In the genomic region with DNA sequence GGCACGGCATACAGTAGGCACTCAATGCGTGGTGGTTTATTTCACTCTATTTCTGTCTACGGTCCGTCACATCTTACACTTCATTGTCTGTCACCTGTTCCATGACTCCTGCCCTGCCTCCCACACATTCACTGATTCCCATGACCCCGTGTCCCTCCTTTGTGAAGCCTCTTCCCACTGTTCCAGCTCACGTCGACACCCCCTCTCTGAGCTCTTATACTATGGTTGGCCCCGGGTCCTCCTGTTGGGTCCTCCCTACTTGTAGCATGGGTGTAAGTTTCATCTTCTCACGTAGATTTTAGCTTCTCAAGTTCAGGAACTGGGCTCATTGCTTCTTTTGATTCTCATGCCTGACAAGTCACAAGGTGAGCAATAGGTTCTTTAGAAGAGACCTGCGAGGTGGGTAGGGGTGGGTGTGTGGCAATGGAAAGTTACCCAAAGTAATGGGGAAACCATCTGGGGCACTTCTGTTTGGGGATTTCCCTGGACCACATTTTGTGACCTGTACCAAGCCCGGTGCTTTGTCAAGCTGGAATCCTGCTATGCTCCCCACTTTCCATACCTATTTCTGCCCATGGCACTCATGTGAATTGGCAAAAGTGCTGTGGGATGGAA, we compare ENCODE assay signal across 1 cellular context.
TF ChIP-seq lines count a peak whose summit lies in the region.

No MANE protein-coding gene starts in this region.

TF ChIP-seq in HepG2, 621 proteins besides CTCF, POLR2A, EP300 and RAD21:
- TF ChIP-seq ZFP36L1 (CRISPR knock-in tag; IDR thresholded peaks at IDR 0.05) = no peak
- no peak for TF ChIP-seq ZNF460 (CRISPR knock-in tag; IDR thresholded peaks at IDR 0.05; ENCODE audit: borderline replicate concordance)
- TF ChIP-seq PAF1 (CRISPR knock-in tag; IDR thresholded peaks at IDR 0.05) = no peak
- no peak for TF ChIP-seq ZNF530 (CRISPR knock-in tag; IDR thresholded peaks at IDR 0.05; ENCODE audit: low read depth)
- no peak for TF ChIP-seq ZBTB8A (CRISPR knock-in tag; IDR thresholded peaks at IDR 0.05; ENCODE audit: borderline replicate concordance, low read depth)
- TF ChIP-seq ZNF274 (CRISPR knock-in tag; IDR thresholded peaks at IDR 0.05) = no peak
